In genomic region chr3:188553569-188553968, GRCh38 we compare ENCODE assay signal across 16 cellular contexts.
DNase-seq lines count a peak whose midpoint lies in the region; ATAC-seq, FAIRE-seq and TF ChIP-seq lines count a peak whose summit lies in the region.
"Had no signal": no experiment of that assay in that cellular context is flagged by ENCODE, and none has a peak within 500 bp of the region (broad histone marks: within the 10 kb centered on the region; RNA-seq: fewer than 3 reads in every experiment).

No MANE protein-coding gene starts in this region.

- TF ChIP-seq RAD21 in A549 (conservative IDR thresholded peaks at IDR 0.05 in 1 of 2, IDR thresholded peaks at IDR 0.05 in 1 of 2) = no peak

- no peak overlapping the region for H3K4me3 ChIP-seq in A549
- H3K4me3 ChIP-seq in GM23248 = no peak overlapping the region

- peaks cover 6% of the 10 kb centered on the region for H3K9me3 Mint-ChIP-seq in activated T-helper 1 cell treated with anti-CD3 and anti-CD28 coated beads, Interleukin-12 subunit alpha, Interleukin-12 subunit beta, Interleukin-2, Interleukin-4 antibody, amounts not matched to agents 30 ng/mL and 10 ng/mL and 1 ng/mL, durations not matched to agents 14 hours and 24 hours and 36 hours
- peaks cover 0 to 3% (median 0%) of the 10 kb centered on the region in 9 donors for H3K9me3 Mint-ChIP-seq in naive thymus-derived CD8-positive, alpha-beta T cell
- H3K9me3 Mint-ChIP-seq in glutamatergic neuron (ENCODE audit: unreplicated experiment) = no peaks in the 10 kb centered on the region
- H3K9me3 Mint-ChIP-seq: mesothelial cell of epicardium had no signal

- no peaks in the 10 kb centered on the region for H3K27me3 Mint-ChIP-seq in activated T-helper 1 cell treated with anti-CD3 and anti-CD28 coated beads, Interleukin-12 subunit alpha, Interleukin-12 subunit beta, Interleukin-2, Interleukin-4 antibody, amounts not matched to agents 30 ng/mL and 10 ng/mL and 1 ng/mL, durations not matched to agents 14 hours and 24 hours and 36 hours (ENCODE audit: insufficient read depth)
- no peaks in the 10 kb centered on the region for H3K27me3 Mint-ChIP-seq in naive thymus-derived CD8-positive, alpha-beta T cell
- H3K27me3 Mint-ChIP-seq in glutamatergic neuron (ENCODE audit: unreplicated experiment) = no peaks in the 10 kb centered on the region

- 29% methylated on average over 3 of the region's 3 CpGs for WGBS in A549 (ENCODE audit: missing lambda C conversion rate)
- WGBS in GM23248 (ENCODE audit: low coverage in 1 of 2, low lambda C conversion rate in 2 of 2, missing lambda C conversion rate in 2 of 2), 2 experiments = 84 to 86% methylated on average over 3 of the region's 3 CpGs

- H2AFZ ChIP-seq in GM23248 = no peak overlapping the region

- peaks cover 6% of the 10 kb centered on the region for H3K36me3 Mint-ChIP-seq in activated T-helper 1 cell treated with anti-CD3 and anti-CD28 coated beads, Interleukin-12 subunit alpha, Interleukin-12 subunit beta, Interleukin-2, Interleukin-4 antibody, amounts not matched to agents 30 ng/mL and 10 ng/mL and 1 ng/mL, durations not matched to agents 14 hours and 24 hours and 36 hours (ENCODE audit: low read depth)
- peaks cover 0 to 6% (median 3%) of the 10 kb centered on the region in 3 donors for H3K36me3 Mint-ChIP-seq in naive thymus-derived CD8-positive, alpha-beta T cell
- no peaks in the 10 kb centered on the region for H3K36me3 Mint-ChIP-seq in glutamatergic neuron (ENCODE audit: unreplicated experiment)
- H3K36me3 Mint-ChIP-seq: mesothelial cell of epicardium had no signal

- peaks cover 13% of the 10 kb centered on the region for H3F3A ChIP-seq in GM23248 (ENCODE audit: insufficient read depth)

- H3K9me3 ChIP-seq in A549 (no peaks in the 10 kb centered on the region), GM23248 (ENCODE audit: low read depth) (no peaks in the 10 kb centered on the region)

- H3K4me1 ChIP-seq in A549 = peaks cover 46% of the 10 kb centered on the region
- peaks cover 18% of the 10 kb centered on the region for H3K4me1 ChIP-seq in GM23248 (ENCODE audit: insufficient read depth)

- H3K27ac ChIP-seq in A549 = peak overlapping the region; percentile 43 to 55; a peak in 3 of 6 replicates
- no peak overlapping the region for H3K27ac ChIP-seq in GM23248

- TF ChIP-seq CTCF in A549 (IDR thresholded peaks at IDR 0.05) (no peak), glutamatergic neuron (IDR thresholded peaks at IDR 0.05; ENCODE audit: partially characterized antibody, unreplicated experiment) (no peak)

- peaks cover 7% of the 10 kb centered on the region for H3K4me1 Mint-ChIP-seq in activated T-helper 1 cell treated with anti-CD3 and anti-CD28 coated beads, Interleukin-12 subunit alpha, Interleukin-12 subunit beta, Interleukin-2, Interleukin-4 antibody, amounts not matched to agents 30 ng/mL and 10 ng/mL and 1 ng/mL, durations not matched to agents 14 hours and 24 hours and 36 hours (ENCODE audit: low read depth)
- H3K4me1 Mint-ChIP-seq in naive thymus-derived CD8-positive, alpha-beta T cell = peaks cover 7 to 18% (median 11%) of the 10 kb centered on the region in 4 donors
- no peaks in the 10 kb centered on the region for H3K4me1 Mint-ChIP-seq in glutamatergic neuron (ENCODE audit: low read depth, unreplicated experiment)

- no peak for TF ChIP-seq EP300 in A549 (IDR thresholded peaks at IDR 0.05)

- H3K9me2 ChIP-seq in GM23248 (ENCODE audit: insufficient read depth) = no peaks in the 10 kb centered on the region; the same call in 1 of the 2 replicates

- CTCF ChIA-PET in A549 (lab: Yijun Ruan, JAX) = no interaction called here

- no peak overlapping the region for H3K9ac ChIP-seq in GM23248

- TF ChIP-seq POLR2A in A549 (IDR thresholded peaks at IDR 0.05; ENCODE audit: low read length) = no peak

- no peaks in the 10 kb centered on the region for H4K20me1 ChIP-seq in GM23248 (ENCODE audit: insufficient read depth)

- no peak overlapping the region for H3K27ac Mint-ChIP-seq in activated T-helper 1 cell treated with anti-CD3 and anti-CD28 coated beads, Interleukin-12 subunit alpha, Interleukin-12 subunit beta, Interleukin-2, Interleukin-4 antibody, amounts not matched to agents 30 ng/mL and 10 ng/mL and 1 ng/mL, durations not matched to agents 14 hours and 24 hours and 36 hours
- peak overlapping the region in 4 of 10 donors; percentile 0 to 59 (median 31) for H3K27ac Mint-ChIP-seq in naive thymus-derived CD8-positive, alpha-beta T cell
- H3K27ac Mint-ChIP-seq in glutamatergic neuron (ENCODE audit: unreplicated experiment) = no peak overlapping the region
- H3K27ac Mint-ChIP-seq: mesothelial cell of epicardium had no signal

- ATAC-seq in A549 = peak; percentile 34 to 51; a peak in 2 of 6 replicates
- peak; percentile 25 to 66 for ATAC-seq in naive thymus-derived CD8-positive, alpha-beta T cell
- no peak for ATAC-seq in GM21619 (IDR thresholded peaks at IDR 0.05; ENCODE audit: unreplicated experiment)

- peaks cover 9% of the 10 kb centered on the region; the same call in 1 of the 2 replicates for H3K79me2 ChIP-seq in GM23248 (ENCODE audit: insufficient read depth)

- POLR2A ChIA-PET in A549 (lab: Yijun Ruan, JAX) = no interaction called here
- POLR2A ChIA-PET in naive thymus-derived CD8-positive, alpha-beta T cell (lab: Charles Lee) = no interaction called here

- H3K27me3 ChIP-seq in GM23248 (replicated peaks; ENCODE audit: insufficient read depth) = no peaks in the 10 kb centered on the region

- DNase-seq in A549 (ENCODE audit: low read depth in 1 of 2, low spot score in 1 of 2) (no peak), GM23248 (peak; percentile 24), hepatic stellate cell (ENCODE audit: low spot score) (no peak), glutamatergic neuron (no peak), NCI-H1930 (lab: John Stamatoyannopoulos, UW) (no peak)
- DNase-seq in activated T-helper 1 cell treated with anti-CD3 and anti-CD28 coated beads, Interleukin-12 subunit alpha, Interleukin-12 subunit beta, Interleukin-2, Interleukin-4 antibody, amounts not matched to agents 30 ng/mL and 10 ng/mL and 1 ng/mL, durations not matched to agents 14 hours and 24 hours and 36 hours (ENCODE audit: low spot score) = peak; percentile 27
- peak in 4 of 10 donors; percentile 2 to 36 (median 19) for DNase-seq in naive thymus-derived CD8-positive, alpha-beta T cell
- DNase-seq: amygdala, cortex of kidney, Karpas-422, NCI-H2081, NCI-H774, posterior cingulate gyrus had no signal

- peak overlapping the region; percentile 55 for H3K4me2 ChIP-seq in A549
- no peak overlapping the region for H3K4me2 ChIP-seq in GM23248 (ENCODE audit: unreplicated experiment)

- in situ Hi-C loops in GM23248 (cut with MboI) = no loop called here

- FAIRE-seq in A549 (lab: Jason Lieb, UNC) = no peak
- FAIRE-seq: GM19239 had no signal

- no peaks in the 10 kb centered on the region for H3K36me3 ChIP-seq in GM23248 (ENCODE audit: low read depth)

- intact Hi-C loops in activated T-helper 1 cell treated with anti-CD3 and anti-CD28 coated beads, Interleukin-12 subunit alpha, Interleukin-12 subunit beta, Interleukin-2, Interleukin-4 antibody, amounts not matched to agents 30 ng/mL and 10 ng/mL and 1 ng/mL, durations not matched to agents 14 hours and 24 hours and 36 hours (cut with micrococcal nuclease) = loop anchor here (2.0 kb wide), 1 partner anchor 31 kb away; no protein-coding TSS in a partner anchor

- H3K4me3 Mint-ChIP-seq in activated T-helper 1 cell treated with anti-CD3 and anti-CD28 coated beads, Interleukin-12 subunit alpha, Interleukin-12 subunit beta, Interleukin-2, Interleukin-4 antibody, amounts not matched to agents 30 ng/mL and 10 ng/mL and 1 ng/mL, durations not matched to agents 14 hours and 24 hours and 36 hours = no peak overlapping the region
- peak overlapping the region in 2 of 10 donors; percentile 7 to 22 for H3K4me3 Mint-ChIP-seq in naive thymus-derived CD8-positive, alpha-beta T cell
- no peak overlapping the region for H3K4me3 Mint-ChIP-seq in glutamatergic neuron (ENCODE audit: unreplicated experiment)
- H3K4me3 Mint-ChIP-seq: mesothelial cell of epicardium had no signal

TF ChIP-seq in A549, 52 proteins besides CTCF, POLR2A, EP300 and RAD21:
- TF ChIP-seq CHD2 (IDR thresholded peaks at IDR 0.05; ENCODE audit: low read length, partially characterized antibody) (no peak), TP53 (CRISPR knock-in tag; IDR thresholded peaks at IDR 0.05) (no peak), MYC (IDR thresholded peaks at IDR 0.05; ENCODE audit: borderline replicate concordance, low read length) (no peak), CEBPB (IDR thresholded peaks at IDR 0.05) (no peak), TFCP2L1 (CRISPR knock-in tag; IDR thresholded peaks at IDR 0.05) (no peak), ATOH8 (CRISPR knock-in tag; IDR thresholded peaks at IDR 0.05; ENCODE audit: low read depth) (no peak), SREBF2 (IDR thresholded peaks at IDR 0.05) (no peak), ELK1 (IDR thresholded peaks at IDR 0.05; ENCODE audit: low read depth, low read length) (no peak), BCL3 (IDR thresholded peaks at IDR 0.05) (no peak)

Comparison
In these comparisons a context has a peak if more than half of its experiments do, and no peak if none do; other contexts are left out.
1. DNase-seq: peak in GM23248 (single experiment) and activated T-helper 1 cell treated with anti-CD3 and anti-CD28 coated beads, Interleukin-12 subunit alpha, Interleukin-12 subunit beta, Interleukin-2, Interleukin-4 antibody, amounts not matched to agents 30 ng/mL and 10 ng/mL and 1 ng/mL, durations not matched to agents 14 hours and 24 hours and 36 hours (single experiment); none in A549 (0 of 2), hepatic stellate cell (single experiment), glutamatergic neuron (single experiment) and NCI-H1930 (0 of 2).